7 cellular contexts compared by ENCODE assay signal in genomic region chr19:18091217-18091608, GRCh38. TPM values are rescaled to one million over a fixed set of nuclear protein-coding genes. Genes with fewer than 3 reads are reported as not detected.
DNase-seq lines count a peak whose midpoint lies in the region; ATAC-seq and TF ChIP-seq lines count a peak whose summit lies in the region.

No MANE protein-coding gene starts in this region.

- no peaks in the 10 kb centered on the region for H3K27me3 ChIP-seq in WERI-Rb-1 (ENCODE audit: insufficient read depth, low read depth, severe bottlenecking)

- H3K4me1 Mint-ChIP-seq in immature natural killer cell = peaks cover 50 to 53% of the 10 kb centered on the region in 2 donors

- TF ChIP-seq CTCF in WERI-Rb-1 (IDR thresholded peaks at IDR 0.05; ENCODE audit: low read depth, low read length) = no peak

- no peaks in the 10 kb centered on the region for H3K36me3 Mint-ChIP-seq in immature natural killer cell

- H3K9me3 ChIP-seq in KOPT-K1 (ENCODE audit: insufficient read depth, low read length, poor library complexity, severe bottlenecking) = no peaks in the 10 kb centered on the region
- H3K9me3 ChIP-seq in WERI-Rb-1 (ENCODE audit: severe bottlenecking) = peaks cover 5% of the 10 kb centered on the region

- H3K27ac ChIP-seq in KOPT-K1 (ENCODE audit: low read depth, low read length, poor library complexity, severe bottlenecking) (peak overlapping the region; percentile 75), WERI-Rb-1 (no peak overlapping the region)

- DNase-seq in activated CD8-positive, alpha-beta memory T cell treated with anti-CD3 and anti-CD28 coated beads, Interleukin-2, amount 50 U/mL, for 4 hours = peak; percentile 84
- DNase-seq in immature natural killer cell (peak; percentile 73 to 76 (median 76)), WERI-Rb-1 (no peak), DMS153 (lab: John Stamatoyannopoulos, UW) (no peak)
- DNase-seq in stimulated activated CD8-positive, alpha-beta memory T cell treated with anti-CD3 and anti-CD28 coated beads, Interleukin-4, amount 100 ng/mL, for 24 hours (ENCODE audit: low read depth) = peak; percentile 74

- H3K27ac Mint-ChIP-seq in immature natural killer cell = peak overlapping the region; percentile 94 to 99 (median 98)

- ATAC-seq in GM18502 (IDR thresholded peaks at IDR 0.05; ENCODE audit: poor library complexity, unreplicated experiment) = no peak

- H3K27me3 Mint-ChIP-seq in immature natural killer cell (ENCODE audit: low read depth in 3 of 3) = peaks cover 10 to 19% (median 12%) of the 10 kb centered on the region in 3 donors

- no peaks in the 10 kb centered on the region for H3K9me3 Mint-ChIP-seq in immature natural killer cell

- peak overlapping the region; percentile 57 to 73 (median 68) for H3K4me3 Mint-ChIP-seq in immature natural killer cell

- H3K36me3 ChIP-seq in KOPT-K1 (ENCODE audit: insufficient read depth, low read length) (no peaks in the 10 kb centered on the region), WERI-Rb-1 (no peaks in the 10 kb centered on the region)

- H3K4me3 ChIP-seq in WERI-Rb-1 (ENCODE audit: low read depth, low read length) = no peak overlapping the region

RNA-seq across cellular contexts. Expression of gene IL12RB1, which starts 4.5 kb away (rescaled TPM):
- polyA plus RNA-seq in immature natural killer cell = 100 to 1,000 TPM in 1 of 3 donors, 10 to 100 TPM in 2; 62.7 to 105 (median 83.3) TPM

RNA-seq across cellular contexts. Expression of gene MAST3, which starts 6.4 kb away (rescaled TPM):
- polyA plus RNA-seq in immature natural killer cell = 10 to 100 TPM in 2 of 3 donors, 1 to 10 TPM in 1; 7.3 to 39.1 (median 12.6) TPM

Comparison
In these comparisons a context has a peak if more than half of its experiments do, and no peak if none do; other contexts are left out.
1. DNase-seq: peak in activated CD8-positive, alpha-beta memory T cell treated with anti-CD3 and anti-CD28 coated beads, Interleukin-2, amount 50 U/mL, for 4 hours (single experiment), immature natural killer cell (3 of 3) and stimulated activated CD8-positive, alpha-beta memory T cell treated with anti-CD3 and anti-CD28 coated beads, Interleukin-4, amount 100 ng/mL, for 24 hours (single experiment); none in WERI-Rb-1 (single experiment) and DMS153 (single experiment).